ENCODE assay signal across 12 cellular contexts in the genomic region with DNA sequence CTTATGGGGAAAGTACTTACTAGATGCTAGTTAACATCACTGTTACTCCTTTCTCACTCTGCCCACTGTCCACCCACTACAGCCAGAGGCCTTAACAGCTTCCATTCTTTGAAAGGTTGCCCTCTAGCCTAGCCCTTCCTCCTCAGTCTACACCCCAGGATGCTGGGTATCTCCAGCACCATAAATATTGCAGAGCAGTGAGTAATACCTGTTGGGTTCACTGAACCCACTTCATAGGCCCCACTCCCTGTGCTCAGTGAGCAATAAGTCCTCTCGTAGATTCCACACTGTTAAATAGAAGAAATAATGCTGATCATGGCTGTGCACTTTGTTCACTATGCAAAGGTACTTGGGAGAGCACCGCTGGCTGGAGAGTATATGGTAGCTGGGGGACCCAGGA.
DNase-seq lines count a peak whose midpoint lies in the region; ATAC-seq, FAIRE-seq and TF ChIP-seq lines count a peak whose summit lies in the region.
"Had no signal": no experiment of that assay in that cellular context is flagged by ENCODE, and none has a peak within 500 bp of the region (broad histone marks: within the 10 kb centered on the region; RNA-seq: fewer than 3 reads in every experiment).

No MANE protein-coding gene starts in this region.

- H4K8ac ChIP-seq in H9 (replicated peaks; ENCODE audit: insufficient read length, low read depth, low read length): no peak overlapping the region

- H3K4me2 ChIP-seq in H9 (ENCODE audit: insufficient read depth, insufficient read length, low read length) (no peak overlapping the region), GM12878 (ENCODE audit: control insufficient read depth, insufficient read depth) (peak overlapping the region; percentile 30; the same call in 1 of the 2 replicates)

- no peak for TF ChIP-seq CTCF in H9 (conservative IDR thresholded peaks at IDR 0.05)
- TF ChIP-seq CTCF in GM12878 (IDR thresholded peaks at IDR 0.05 in 2 of 3, conservative IDR thresholded peaks at IDR 0.05 in 1 of 3; ENCODE audit: control insufficient read depth in 2 of 3, extremely low read depth in 1 of 3, insufficient read depth in 1 of 3, low read depth in 3 of 3, low read length in 3 of 3): no peak
- TF ChIP-seq CTCF in nephron (IDR thresholded peaks at IDR 0.05; ENCODE audit: unreplicated experiment in 3 of 3): no peak
- no peak for TF ChIP-seq CTCF in transverse colon (IDR thresholded peaks at IDR 0.05)

- H3K18ac ChIP-seq in H9 (ENCODE audit: insufficient read length, low read depth, low read length): no peak overlapping the region

- BruUV-seq in GM12878 (replicated peaks; lab: Mats Ljungman, UMichigan): no TSS peak

- H2BK120ac ChIP-seq in H9 (ENCODE audit: low read depth, low read length, poor library complexity, severe bottlenecking): no peak overlapping the region

- WGBS in H9 (ENCODE audit: extremely low coverage, insufficient read length, low lambda C conversion rate): no CpG with 5 or more reads among the region's 2 CpGs
- WGBS in GM12878 (ENCODE audit: insufficient coverage, insufficient replicate concordance, low lambda C conversion rate, missing lambda C conversion rate): 92% methylated on average over 2 of the region's 2 CpGs
- 95 to 100% methylated on average over 1 to 2 of the region's 2 CpGs for WGBS in transverse colon (ENCODE audit: low coverage in 1 of 2), 2 donors

- no peak for TF ChIP-seq RAD21 in GM12878 (IDR thresholded peaks at IDR 0.05; ENCODE audit: insufficient read depth, low read depth, low read length)

- intact Hi-C loops in GM12878 (cut with micrococcal nuclease; ENCODE audit: unreplicated experiment): no loop called here
- intact Hi-C loops in transverse colon (cut with DNase I; ENCODE audit: low total_unique reads): no loop called here

- no peak overlapping the region for H3K23ac ChIP-seq in H9 (ENCODE audit: insufficient read length, low read depth, low read length)

- H3K27me3 ChIP-seq in CD4-positive, CD25-positive, alpha-beta regulatory T cell (ENCODE audit: control insufficient read depth, insufficient read depth, low read length): no peaks in the 10 kb centered on the region
- H3K27me3 ChIP-seq in H9 (ENCODE audit: insufficient read depth, low read length) (no peaks in the 10 kb centered on the region), GM12878 (replicated peaks in 1 of 2; ENCODE audit: control insufficient read depth in 2 of 2, insufficient read depth in 2 of 2, low read length in 1 of 2) (no peaks in the 10 kb centered on the region), transverse colon (no peaks in the 10 kb centered on the region)

- peaks cover 25% of the 10 kb centered on the region for H3K4me1 ChIP-seq in CD4-positive, CD25-positive, alpha-beta regulatory T cell (ENCODE audit: control insufficient read depth, insufficient read depth, low read length, poor library complexity, severe bottlenecking)
- H3K4me1 ChIP-seq in H9 (ENCODE audit: insufficient read depth, low read length) (peaks cover 8% of the 10 kb centered on the region), GM12878 (ENCODE audit: control insufficient read depth, insufficient read depth, low read length) (peaks cover 33% of the 10 kb centered on the region), transverse colon (peaks cover 0 to 5% (median 0%) of the 10 kb centered on the region in 4 donors)

- POLR2A ChIA-PET in GM12878 (lab: Charles Lee): interaction anchor here (0.6 to 3.4 kb wide), 3 partner anchors 46 to 197 kb away, joined by 3 to 12 read pairs (median 4); a partner anchor contains a TSS

- H3K4me1 Mint-ChIP-seq in CD4-positive, CD25-positive, alpha-beta regulatory T cell: peaks cover 3 to 52% (median 28%) of the 10 kb centered on the region in 4 donors
- peaks cover 53 to 59% of the 10 kb centered on the region in 2 experiments for H3K4me1 Mint-ChIP-seq in H9
- peaks cover 5% of the 10 kb centered on the region for H3K4me1 Mint-ChIP-seq in nephron

- CTCF ChIA-PET in GM12878 (lab: Yijun Ruan, JAX): interaction anchor here (0.5 to 2.4 kb wide), 5 partner anchors 33 to 318 kb away, joined by 3 to 7 read pairs (median 3); no protein-coding TSS in a partner anchor

- RAD21 ChIA-PET in GM12878 (lab: Charles Lee; ENCODE audit: unreplicated experiment): interaction anchor here (0.8 to 3.4 kb wide), 9 partner anchors 10 to 120 kb away, joined by 3 to 29 read pairs (median 5); a partner anchor contains a TSS

- H3K27me3 Mint-ChIP-seq in CD4-positive, CD25-positive, alpha-beta regulatory T cell: peaks cover 9% of the 10 kb centered on the region
- H3K27me3 Mint-ChIP-seq in H9 (ENCODE audit: low read depth) (no peaks in the 10 kb centered on the region; the same call in 1 of the 2 replicates), nephron (ENCODE audit: low read depth) (no peaks in the 10 kb centered on the region)

- H2BK15ac ChIP-seq in H9 (ENCODE audit: low read depth, low read length): no peak overlapping the region

- H3T11ph ChIP-seq in H9 (ENCODE audit: low read length): no peak overlapping the region

- in situ Hi-C loops in GM12878 (cut with MboI) (no loop called here), transverse colon (cut with MboI; ENCODE audit: low pct_ligation_motif_present in 1 of 4, low pct_unique_long_range_greater_than_20kb in 1 of 4, low sequenced_read_pairs in 3 of 4) (no loop called here)

- ATAC-seq in CD4-positive, CD25-positive, alpha-beta regulatory T cell (ENCODE audit: low read depth in 2 of 2): peak in 1 of 2 donors; percentile 33
- ATAC-seq in GM12878: no peak
- ATAC-seq: HepG2 had no signal

- no peaks in the 10 kb centered on the region for H3K9me3 ChIP-seq in CD4-positive, CD25-positive, alpha-beta regulatory T cell (ENCODE audit: control insufficient read depth in 2 of 2, low read length in 2 of 2)
- H3K9me3 ChIP-seq in H9 (ENCODE audit: control insufficient read depth, low read depth, low read length) (no peaks in the 10 kb centered on the region), GM12878 (replicated peaks; ENCODE audit: control insufficient read depth, insufficient read depth, low read length) (no peaks in the 10 kb centered on the region), transverse colon (no peaks in the 10 kb centered on the region)
- H3K9me3 ChIP-seq: tibial artery had no signal

- no peak overlapping the region for H4K91ac ChIP-seq in H9 (ENCODE audit: insufficient read length, low read depth, low read length)

- H4K5ac ChIP-seq in H9 (ENCODE audit: insufficient read length, low read depth, low read length): no peak overlapping the region

- H3K36me3 ChIP-seq in CD4-positive, CD25-positive, alpha-beta regulatory T cell (ENCODE audit: control insufficient read depth, insufficient read depth, low read length): no peaks in the 10 kb centered on the region
- no peaks in the 10 kb centered on the region for H3K36me3 ChIP-seq in GM12878 (ENCODE audit: control insufficient read depth in 2 of 2, insufficient read depth in 2 of 2, low read length in 1 of 2)
- no peaks in the 10 kb centered on the region for H3K36me3 ChIP-seq in transverse colon
- H3K36me3 ChIP-seq: tibial artery had no signal

- no peak overlapping the region for H2AFZ ChIP-seq in H9 (ENCODE audit: low read length)
- peak overlapping the region; percentile 92 for H2AFZ ChIP-seq in GM12878 (ENCODE audit: control insufficient read depth, low read depth, low read length)

- H3K9ac ChIP-seq in H9 (ENCODE audit: extremely low read depth, insufficient read length, low read length) (no peak overlapping the region), GM12878 (ENCODE audit: control insufficient read depth, insufficient read depth, low read length) (no peak overlapping the region)

- no peak overlapping the region for H2BK12ac ChIP-seq in H9 (ENCODE audit: insufficient read length, low read depth, low read length)

- no peak overlapping the region for H3K4me3 ChIP-seq in CD4-positive, CD25-positive, alpha-beta regulatory T cell (ENCODE audit: low read depth, low read length)
- no peak overlapping the region for H3K4me3 ChIP-seq in GM12878
- H3K4me3 ChIP-seq in transverse colon: no peak overlapping the region
- H3K4me3 ChIP-seq: tibial artery had no signal

- peaks cover 0 to 1% (median 0%) of the 10 kb centered on the region in 7 donors for H3K9me3 Mint-ChIP-seq in CD4-positive, CD25-positive, alpha-beta regulatory T cell
- peaks cover 0 to 4% of the 10 kb centered on the region in 2 experiments; a peak in 3 of 5 replicates for H3K9me3 Mint-ChIP-seq in H9
- H3K9me3 Mint-ChIP-seq in nephron: no peaks in the 10 kb centered on the region

- H3K36me3 Mint-ChIP-seq in CD4-positive, CD25-positive, alpha-beta regulatory T cell: no peaks in the 10 kb centered on the region
- H3K36me3 Mint-ChIP-seq in H9 (ENCODE audit: insufficient read depth in 1 of 3, low read depth in 3 of 3) (peaks cover 0 to 6% (median 2%) of the 10 kb centered on the region in 3 experiments; a peak in 4 of 7 replicates), nephron (ENCODE audit: low read depth) (no peaks in the 10 kb centered on the region)

- SMC1A ChIA-PET in GM12878 (lab: Charles Lee; ENCODE audit: uncharacterized antibody, unreplicated experiment): interaction anchor here (0.6 to 3.0 kb wide), 8 partner anchors 40 to 109 kb away, joined by 3 to 29 read pairs (median 6); no protein-coding TSS in a partner anchor

- no peak for DNase-seq in CD4-positive, CD25-positive, alpha-beta regulatory T cell
- DNase-seq in H9: no peak
- no peak for DNase-seq in GM12878 (ENCODE audit: low read depth, low spot score)
- no peak for DNase-seq in DMS53 treated with DMSO at 0.1 percent for 48 hours (lab: John Stamatoyannopoulos, UW; ENCODE audit: unreplicated experiment)
- DNase-seq in NCI-H1436 treated with DMSO at 0.1 percent for 48 hours (lab: John Stamatoyannopoulos, UW): no peak
- no peak for DNase-seq in stimulated activated CD4-positive, alpha-beta T cell treated with anti-CD3 and anti-CD28 coated beads, Interleukin-4, amount 100 ng/mL, for 1 hour
- DNase-seq in transverse colon: no peak
- DNase-seq: activated CD4-positive, alpha-beta T cell treated with anti-CD3 and anti-CD28 coated beads, Interleukin-2, amount 50 U/mL, for 1 hour; activated gamma-delta T cell; tibial artery had no signal

- FAIRE-seq in GM12878 (lab: Jason Lieb, UNC): no peak
- FAIRE-seq: HepG2 had no signal

- no peak overlapping the region for H3K56ac ChIP-seq in H9 (ENCODE audit: insufficient read length, low read depth, low read length)

- no peaks in the 10 kb centered on the region for H3K23me2 ChIP-seq in H9 (ENCODE audit: insufficient read length, low read depth, low read length, poor library complexity, severe bottlenecking)

- no peak overlapping the region for H3K14ac ChIP-seq in H9 (ENCODE audit: insufficient read depth, low read length)

- peak overlapping the region in 1 of 4 donors; percentile 24 for H3K4me3 Mint-ChIP-seq in CD4-positive, CD25-positive, alpha-beta regulatory T cell
- H3K4me3 Mint-ChIP-seq in H9 (no peak overlapping the region), nephron (no peak overlapping the region)

- TF ChIP-seq EP300 in GM12878 (IDR thresholded peaks at IDR 0.05; ENCODE audit: borderline replicate concordance in 1 of 2, control insufficient read depth in 1 of 2, low read depth in 2 of 2, low read length in 2 of 2) (no peak), transverse colon (IDR thresholded peaks at IDR 0.05; ENCODE audit: low read depth) (no peak)

- H3K4ac ChIP-seq in H9 (ENCODE audit: low read depth, low read length): no peak overlapping the region

- no peak overlapping the region for H2BK20ac ChIP-seq in H9 (ENCODE audit: low read depth, low read length, poor library complexity, severe bottlenecking)

- H4K20me1 ChIP-seq in H9 (ENCODE audit: control insufficient read depth, insufficient read depth, insufficient read length) (no peaks in the 10 kb centered on the region), GM12878 (ENCODE audit: control insufficient read depth, insufficient read depth) (no peaks in the 10 kb centered on the region)

- H3K79me2 ChIP-seq in H9 (ENCODE audit: insufficient read depth, low read length) (no peaks in the 10 kb centered on the region), GM12878 (ENCODE audit: control insufficient read depth, insufficient read depth, low read length) (no peaks in the 10 kb centered on the region)

- H3K27ac ChIP-seq in CD4-positive, CD25-positive, alpha-beta regulatory T cell (ENCODE audit: insufficient read depth, low read length, poor library complexity, severe bottlenecking): no peak overlapping the region
- no peak overlapping the region for H3K27ac ChIP-seq in H9 (ENCODE audit: insufficient read length, low read depth, low read length)
- peak overlapping the region; percentile 99 for H3K27ac ChIP-seq in GM12878 (ENCODE audit: control insufficient read depth, insufficient read depth)
- H3K27ac ChIP-seq in transverse colon: no peak overlapping the region
- H3K27ac ChIP-seq: tibial artery had no signal

- no peak overlapping the region for H2BK5ac ChIP-seq in H9 (ENCODE audit: insufficient read length, low read length)

- H3K27ac Mint-ChIP-seq in CD4-positive, CD25-positive, alpha-beta regulatory T cell: peak overlapping the region in 2 of 3 donors; percentile 43 to 68
- H3K27ac Mint-ChIP-seq in H9: peak overlapping the region in 2 of 3 experiments; percentile 49 to 81; a peak in 1 of 7 replicates
- peak overlapping the region in 2 of 3 experiments; percentile 14 to 38 for H3K27ac Mint-ChIP-seq in nephron

- TF ChIP-seq POLR2A in GM12878 (IDR thresholded peaks at IDR 0.05; ENCODE audit: low read depth, low read length) (no peak), transverse colon (IDR thresholded peaks at IDR 0.05) (no peak)

- no peak overlapping the region for H2AK5ac ChIP-seq in H9 (ENCODE audit: insufficient read length, low read length)

- H3K79me1 ChIP-seq in H9 (ENCODE audit: insufficient read depth, low read depth, low read length, poor library complexity, severe bottlenecking): no peaks in the 10 kb centered on the region
